ENCODE assay signal across 16 cellular contexts in the genomic region with DNA sequence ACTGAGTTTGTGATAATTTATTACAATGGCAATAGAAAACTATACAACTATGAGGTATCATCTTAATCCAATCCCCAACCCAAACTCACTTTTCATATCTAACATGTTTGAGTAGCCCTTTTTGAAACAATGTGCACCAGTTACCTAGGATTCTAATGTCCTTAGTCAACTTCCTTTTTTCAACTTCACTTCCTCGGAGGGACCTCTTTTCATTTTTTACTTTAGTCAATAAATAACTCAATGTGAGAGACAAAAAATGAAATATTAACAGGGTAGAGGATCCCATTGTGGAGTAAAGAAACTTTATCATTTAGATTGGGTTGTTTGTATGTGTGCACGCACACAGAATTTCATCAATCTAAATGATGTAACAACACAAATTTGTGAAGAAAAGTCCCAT.
"Had no signal": no experiment of that assay in that cellular context is flagged by ENCODE, and none has a peak within 500 bp of the region (broad histone marks: within the 10 kb centered on the region; RNA-seq: fewer than 3 reads in every experiment).

No MANE protein-coding gene starts in this region.

- FAIRE-seq: keratinocyte had no signal

- DNase-seq: colonic mucosa; dermis blood vessel endothelial cell; foreskin keratinocyte; immature natural killer cell; left colon; naive thymus-derived CD4-positive, alpha-beta T cell; nephron progenitor cell; retina; right lobe of liver; stimulated activated CD4-positive, alpha-beta T cell treated with anti-CD3 and anti-CD28 coated beads, Interleukin-1b, Interleukin-23, amount 100 ng/mL, for 48 hours; stimulated activated CD4-positive, alpha-beta T cell treated with anti-CD3 and anti-CD28 coated beads, Interleukin-4, amount 100 ng/mL, for 24 hours; stimulated activated naive CD4-positive, alpha-beta T cell; stomach; substantia nigra; transverse colon had no signal

- ATAC-seq: foreskin keratinocyte; left colon; naive thymus-derived CD4-positive, alpha-beta T cell; right lobe of liver had no signal
